1 cellular context compared by ENCODE assay signal in the genomic region with DNA sequence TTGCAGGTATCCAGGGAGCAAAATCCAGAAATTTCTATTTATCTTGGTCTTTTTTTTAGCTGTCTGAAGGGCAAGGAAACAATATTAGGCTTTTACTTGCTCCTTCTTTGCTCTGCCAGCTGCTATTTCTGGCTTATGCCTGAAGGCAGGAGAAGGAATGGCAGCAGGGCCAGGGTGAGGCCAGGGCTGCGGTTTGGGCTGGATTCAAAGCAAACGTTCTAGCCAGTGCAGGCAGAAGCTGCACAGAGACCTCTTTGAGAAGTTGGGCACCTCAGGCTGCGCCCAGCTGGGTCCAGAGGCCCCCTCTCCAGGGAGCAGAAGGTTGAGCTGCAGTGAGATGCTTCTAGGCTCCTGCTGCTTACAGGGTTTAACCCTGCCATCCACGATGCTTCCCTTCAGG.
TF ChIP-seq lines count a peak whose summit lies in the region.

No MANE protein-coding gene starts in this region.

TF ChIP-seq in H1, 55 proteins besides CTCF, POLR2A, EP300 and RAD21:
- no peak for TF ChIP-seq SAP30 (IDR thresholded peaks at IDR 0.05; ENCODE audit: insufficient read depth, insufficient replicate concordance, low read length)
- TF ChIP-seq, protein P1, sequence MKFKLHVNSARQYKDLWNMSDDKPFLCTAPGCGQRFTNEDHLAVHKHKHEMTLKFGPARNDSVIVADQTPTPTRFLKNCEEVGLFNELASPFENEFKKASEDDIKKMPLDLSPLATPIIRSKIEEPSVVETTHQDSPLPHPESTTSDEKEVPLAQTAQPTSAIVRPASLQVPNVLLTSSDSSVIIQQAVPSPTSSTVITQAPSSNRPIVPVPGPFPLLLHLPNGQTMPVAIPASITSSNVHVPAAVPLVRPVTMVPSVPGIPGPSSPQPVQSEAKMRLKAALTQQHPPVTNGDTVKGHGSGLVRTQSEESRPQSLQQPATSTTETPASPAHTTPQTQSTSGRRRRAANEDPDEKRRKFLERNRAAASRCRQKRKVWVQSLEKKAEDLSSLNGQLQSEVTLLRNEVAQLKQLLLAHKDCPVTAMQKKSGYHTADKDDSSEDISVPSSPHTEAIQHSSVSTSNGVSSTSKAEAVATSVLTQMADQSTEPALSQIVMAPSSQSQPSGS (IDR thresholded peaks at IDR 0.05; ENCODE audit: low read length), result no peak
